ENCODE assay signal across 1 cellular context in genomic region chr20:36460648-36461599, GRCh38.
TF ChIP-seq lines count a peak whose summit lies in the region.

No MANE protein-coding gene starts in this region.

TF ChIP-seq in K562, 482 proteins besides CTCF, POLR2A, EP300 and RAD21 (continued from another document and continues in another):
- 0 out of 2 replicates have a peak, but pooled peaks have one; percentile 19 for TF ChIP-seq ZHX1 (conservative IDR thresholded peaks at IDR 0.05; ENCODE audit: low read length)
- TF ChIP-seq HBP1 (CRISPR knock-in tag; IDR thresholded peaks at IDR 0.05), result peak; percentile 29; the same call in 1 of the 2 replicates
- no peak for TF ChIP-seq HDAC1 (IDR thresholded peaks at IDR 0.05)
- TF ChIP-seq SMARCE1 (IDR thresholded peaks at IDR 0.05), result no peak
- no peak for TF ChIP-seq DNMT1 (IDR thresholded peaks at IDR 0.05)
- TF ChIP-seq MCM2 (IDR thresholded peaks at IDR 0.05; ENCODE audit: low read depth), result no peak
- peak; percentile 59; the same call in 1 of the 2 replicates for TF ChIP-seq POLR2H (tag; IDR thresholded peaks at IDR 0.05; ENCODE audit: low read depth)
- no peak for TF ChIP-seq ATF1 (CRISPR knock-in tag; IDR thresholded peaks at IDR 0.05)
- peak; percentile 63; the same call in 1 of the 2 replicates for TF ChIP-seq ATF1 (tag; IDR thresholded peaks at IDR 0.05)
- TF ChIP-seq FOXJ2 (tag; IDR thresholded peaks at IDR 0.05), result no peak
- TF ChIP-seq YY1 (IDR thresholded peaks at IDR 0.05; ENCODE audit: borderline replicate concordance in 1 of 3, control insufficient read depth in 1 of 3, extremely low read depth in 1 of 3, insufficient read depth in 3 of 3, insufficient read length in 1 of 3, insufficient replicate concordance in 2 of 3, low read depth in 1 of 3, low read length in 2 of 3), result peak in 1 of 3 experiments; percentile 11
- peak; percentile 94 for TF ChIP-seq ZNF511 (CRISPR knock-in tag; IDR thresholded peaks at IDR 0.05)
- 0 out of 4 replicates have a peak, but pooled peaks of 1 of the 2 experiments have one; percentile 10 for TF ChIP-seq MLLT1 (IDR thresholded peaks at IDR 0.05)
- TF ChIP-seq BCOR (IDR thresholded peaks at IDR 0.05), result peak; percentile 60
- no peak for TF ChIP-seq C11orf30 (IDR thresholded peaks at IDR 0.05; ENCODE audit: low read depth)
- no peak for TF ChIP-seq PHB (CRISPR knock-in tag; IDR thresholded peaks at IDR 0.05)
- TF ChIP-seq CXXC5 (CRISPR knock-in tag; IDR thresholded peaks at IDR 0.05), result peak; percentile 85
- TF ChIP-seq FOXK1 (CRISPR knock-in tag; IDR thresholded peaks at IDR 0.05; ENCODE audit: borderline replicate concordance), result peak; percentile 84; the same call in 1 of the 2 replicates
- TF ChIP-seq ETV6 (IDR thresholded peaks at IDR 0.05; ENCODE audit: borderline replicate concordance in 1 of 2, low read depth in 2 of 2, low read length in 1 of 2), result no peak
- peak; percentile 92; the same call in 1 of the 2 replicates for TF ChIP-seq ETV6 (CRISPR knock-in tag; IDR thresholded peaks at IDR 0.05; ENCODE audit: borderline replicate concordance)
- peak; percentile 84 for TF ChIP-seq DMBX1 (CRISPR knock-in tag; IDR thresholded peaks at IDR 0.05; ENCODE audit: borderline replicate concordance)
- no peak for TF ChIP-seq MECOM (CRISPR knock-in tag; IDR thresholded peaks at IDR 0.05)
- 0 out of 4 replicates have a peak, but pooled peaks of 1 of the 2 experiments have one; percentile 23 for TF ChIP-seq SIN3A (IDR thresholded peaks at IDR 0.05; ENCODE audit: borderline replicate concordance in 2 of 2, control insufficient read depth in 1 of 2, low read depth in 2 of 2, low read length in 2 of 2)
- TF ChIP-seq XRCC4 (IDR thresholded peaks at IDR 0.05; ENCODE audit: extremely low read depth, insufficient read depth, insufficient read length), result no peak
- peak; percentile 79; the same call in 1 of the 2 replicates for TF ChIP-seq E2F5 (CRISPR knock-in tag; IDR thresholded peaks at IDR 0.05)
- TF ChIP-seq TRIM25 (IDR thresholded peaks at IDR 0.05; ENCODE audit: borderline replicate concordance), result no peak
- peak; percentile 57 for TF ChIP-seq HDAC2 (IDR thresholded peaks at IDR 0.05)
- TF ChIP-seq ADNP (tag; IDR thresholded peaks at IDR 0.05), result no peak
- no peak for TF ChIP-seq HNRNPLL (IDR thresholded peaks at IDR 0.05; ENCODE audit: low read depth, low read length, poor library complexity, severe bottlenecking)
- 0 out of 2 replicates have a peak, but pooled peaks have one; percentile 36 for TF ChIP-seq ZFP91 (CRISPR knock-in tag; IDR thresholded peaks at IDR 0.05)
- TF ChIP-seq FOXP1 (CRISPR knock-in tag; IDR thresholded peaks at IDR 0.05), result peak; percentile 98
- no peak for TF ChIP-seq HMG20A (CRISPR knock-in tag; conservative IDR thresholded peaks at IDR 0.05)
- no peak for TF ChIP-seq NCOR1 (IDR thresholded peaks at IDR 0.05)
- TF ChIP-seq ZNF830 (CRISPR knock-in tag; IDR thresholded peaks at IDR 0.05), result peak; percentile 86; the same call in 1 of the 2 replicates
- TF ChIP-seq E2F1 (CRISPR knock-in tag; IDR thresholded peaks at IDR 0.05), result peak; percentile 62; the same call in 1 of the 2 replicates
- TF ChIP-seq NRF1 (conservative IDR thresholded peaks at IDR 0.05 in 1 of 2, IDR thresholded peaks at IDR 0.05 in 1 of 2), result peak; percentile 95 to 96
- TF ChIP-seq LCOR (CRISPR knock-in tag; IDR thresholded peaks at IDR 0.05), result no peak
- TF ChIP-seq FUS (optimal IDR thresholded peaks at IDR 0.05; ENCODE audit: low read depth, low read length), result no peak
- no peak for TF ChIP-seq JUNB (CRISPR knock-in tag; conservative IDR thresholded peaks at IDR 0.05)
- no peak for TF ChIP-seq ZNF316 (IDR thresholded peaks at IDR 0.05)
- TF ChIP-seq RNF2 (IDR thresholded peaks at IDR 0.05), result peak; percentile 74
- TF ChIP-seq NR3C1 (CRISPR knock-in tag; IDR thresholded peaks at IDR 0.05), result peak; percentile 69; the same call in 1 of the 2 replicates
- TF ChIP-seq MXD1 (CRISPR knock-in tag; IDR thresholded peaks at IDR 0.05; ENCODE audit: borderline replicate concordance, poor library complexity, severe bottlenecking), result peak; percentile 2
- TF ChIP-seq RCOR1 (IDR thresholded peaks at IDR 0.05; ENCODE audit: borderline replicate concordance in 1 of 2, low read depth in 2 of 2, low read length in 2 of 2), result no peak
- TF ChIP-seq ELF4 (CRISPR knock-in tag; IDR thresholded peaks at IDR 0.05), result no peak
- TF ChIP-seq ZNF444 (CRISPR knock-in tag; IDR thresholded peaks at IDR 0.05), result no peak
- no peak for TF ChIP-seq HDAC6 (IDR thresholded peaks at IDR 0.05; ENCODE audit: low read depth, low read length)
- TF ChIP-seq ZNF384 (IDR thresholded peaks at IDR 0.05; ENCODE audit: low read depth, low read length), result no peak
- no peak for TF ChIP-seq SMARCB1 (IDR thresholded peaks at IDR 0.05; ENCODE audit: insufficient read length, low read depth)
- peak; percentile 99 for TF ChIP-seq MAX (CRISPR knock-in tag; IDR thresholded peaks at IDR 0.05)
- TF ChIP-seq MAZ (CRISPR knock-in tag; conservative IDR thresholded peaks at IDR 0.05 in 1 of 2, IDR thresholded peaks at IDR 0.05 in 1 of 2), result peak; percentile 90 to 92
- no peak for TF ChIP-seq HNRNPH1 (optimal IDR thresholded peaks at IDR 0.05; ENCODE audit: low read depth, low read length)
- TF ChIP-seq PTTG1 (tag; IDR thresholded peaks at IDR 0.05; ENCODE audit: low read depth), result no peak
- no peak for TF ChIP-seq SIN3B (IDR thresholded peaks at IDR 0.05; ENCODE audit: low read depth)
- no peak for TF ChIP-seq GABPB2 (CRISPR knock-in tag; conservative IDR thresholded peaks at IDR 0.05)
- no peak for TF ChIP-seq ZNF717 (CRISPR knock-in tag; IDR thresholded peaks at IDR 0.05)
- TF ChIP-seq ZNF239 (CRISPR knock-in tag; IDR thresholded peaks at IDR 0.05), result no peak
- TF ChIP-seq ZNF121 (CRISPR knock-in tag; conservative IDR thresholded peaks at IDR 0.05), result no peak
- TF ChIP-seq WHSC1 (IDR thresholded peaks at IDR 0.05; ENCODE audit: low read length), result no peak
- TF ChIP-seq ZNF175 (CRISPR knock-in tag; IDR thresholded peaks at IDR 0.05; ENCODE audit: low read depth), result peak; percentile 58; the same call in 1 of the 2 replicates
- TF ChIP-seq NR1H2 (CRISPR knock-in tag; IDR thresholded peaks at IDR 0.05), result no peak
- TF ChIP-seq MEF2A (IDR thresholded peaks at IDR 0.05; ENCODE audit: control insufficient read depth, low read depth, low read length), result no peak
- TF ChIP-seq ZNF143 (CRISPR knock-in tag; IDR thresholded peaks at IDR 0.05), result peak; percentile 35; the same call in 1 of the 2 replicates
- TF ChIP-seq HDGF (IDR thresholded peaks at IDR 0.05), result 0 out of 2 replicates have a peak, but pooled peaks have one; percentile 67
- TF ChIP-seq SMAD3 (CRISPR knock-in tag; conservative IDR thresholded peaks at IDR 0.05), result peak; percentile 65
- no peak for TF ChIP-seq SIRT6 (IDR thresholded peaks at IDR 0.05; ENCODE audit: low read depth, low read length)
- TF ChIP-seq HNRNPK (IDR thresholded peaks at IDR 0.05; ENCODE audit: low read depth, low read length, poor library complexity, severe bottlenecking), result no peak
